8 cellular contexts compared by ENCODE assay signal in genomic region chr13:20525601-20526544, GRCh38. TPM values are rescaled to one million over a fixed set of nuclear protein-coding genes. Genes with fewer than 3 reads are reported as not detected.
DNase-seq lines count a peak whose midpoint lies in the region; ATAC-seq and TF ChIP-seq lines count a peak whose summit lies in the region.

TSS of gene CRYL1 (minus strand) at chr13:20525857. CDS start at chr13:20525794, 63 bp downstream.

- H3K4me1 ChIP-seq in HUES6 (ENCODE audit: control insufficient read depth, insufficient read depth, low read length) (peaks cover 17% of the 10 kb centered on the region), fibroblast of lung (ENCODE audit: control insufficient read depth, extremely low read depth, insufficient read depth, low read length) (no peaks in the 10 kb centered on the region)
- peaks cover 0 to 7% of the 10 kb centered on the region in 2 donors for H3K4me1 ChIP-seq in naive thymus-derived CD4-positive, alpha-beta T cell (ENCODE audit: control insufficient read depth in 2 of 2, insufficient read depth in 2 of 2, low read length in 2 of 2)

- no peak for TF ChIP-seq CTCF in fibroblast of lung (conservative IDR thresholded peaks at IDR 0.05 in 1 of 2, IDR thresholded peaks at IDR 0.05 in 1 of 2; ENCODE audit: low read depth in 1 of 2, low read length in 2 of 2)

- H3K27me3 Mint-ChIP-seq in activated T-helper 1 cell treated with anti-CD3 and anti-CD28 coated beads, Interleukin-12 subunit alpha, Interleukin-12 subunit beta, Interleukin-2, Interleukin-4 antibody, amounts not matched to agents 30 ng/mL and 10 ng/mL and 1 ng/mL, durations not matched to agents 14 hours and 24 hours and 36 hours (ENCODE audit: insufficient read depth), result peaks cover 1% of the 10 kb centered on the region
- H3K27me3 Mint-ChIP-seq in naive thymus-derived CD4-positive, alpha-beta T cell, result peaks cover 0 to 9% (median 0%) of the 10 kb centered on the region in 5 donors
- H3K27me3 Mint-ChIP-seq in stimulated activated memory B cell treated with anti-CD40 and anti-IgM and Interleukin-4, amounts not matched to agents 10 μg/mL and 1 μg/mL and 100 μg/mL, for 72 hours, result no peaks in the 10 kb centered on the region

- H3K4me2 ChIP-seq in fibroblast of lung (ENCODE audit: extremely low read depth, insufficient read depth, low read length), result peak within 1 kb of the TSS; percentile 99

- H3K27ac Mint-ChIP-seq in activated T-helper 1 cell treated with anti-CD3 and anti-CD28 coated beads, Interleukin-12 subunit alpha, Interleukin-12 subunit beta, Interleukin-2, Interleukin-4 antibody, amounts not matched to agents 30 ng/mL and 10 ng/mL and 1 ng/mL, durations not matched to agents 14 hours and 24 hours and 36 hours, result peak within 1 kb of the TSS; percentile 73
- peak within 1 kb of the TSS; percentile 66 to 96 (median 88) for H3K27ac Mint-ChIP-seq in naive thymus-derived CD4-positive, alpha-beta T cell
- H3K27ac Mint-ChIP-seq in stimulated activated memory B cell treated with anti-CD40 and anti-IgM and Interleukin-4, amounts not matched to agents 10 μg/mL and 1 μg/mL and 100 μg/mL, for 72 hours, result peak within 1 kb of the TSS; percentile 48

- ATAC-seq in GM21367 (IDR thresholded peaks at IDR 0.05; ENCODE audit: unreplicated experiment), result peak; percentile 69
- peak; percentile 92 for ATAC-seq in naive thymus-derived CD4-positive, alpha-beta T cell
- ATAC-seq in stimulated activated memory B cell treated with anti-CD40 and anti-IgM and Interleukin-4, amounts not matched to agents 10 μg/mL and 1 μg/mL and 100 μg/mL, for 72 hours, result peak; percentile 96

- H3K79me2 ChIP-seq in fibroblast of lung (ENCODE audit: control insufficient read depth, insufficient read depth, low read length), result peaks cover 5% of the 10 kb centered on the region

- no peaks in the 10 kb centered on the region for H3K36me3 Mint-ChIP-seq in activated T-helper 1 cell treated with anti-CD3 and anti-CD28 coated beads, Interleukin-12 subunit alpha, Interleukin-12 subunit beta, Interleukin-2, Interleukin-4 antibody, amounts not matched to agents 30 ng/mL and 10 ng/mL and 1 ng/mL, durations not matched to agents 14 hours and 24 hours and 36 hours (ENCODE audit: low read depth)
- H3K36me3 Mint-ChIP-seq in naive thymus-derived CD4-positive, alpha-beta T cell, result peaks cover 0 to 3% (median 0%) of the 10 kb centered on the region in 5 donors
- no peaks in the 10 kb centered on the region for H3K36me3 Mint-ChIP-seq in stimulated activated memory B cell treated with anti-CD40 and anti-IgM and Interleukin-4, amounts not matched to agents 10 μg/mL and 1 μg/mL and 100 μg/mL, for 72 hours

- H3K4me3 Mint-ChIP-seq in activated T-helper 1 cell treated with anti-CD3 and anti-CD28 coated beads, Interleukin-12 subunit alpha, Interleukin-12 subunit beta, Interleukin-2, Interleukin-4 antibody, amounts not matched to agents 30 ng/mL and 10 ng/mL and 1 ng/mL, durations not matched to agents 14 hours and 24 hours and 36 hours, result peak within 1 kb of the TSS; percentile 87
- H3K4me3 Mint-ChIP-seq in naive thymus-derived CD4-positive, alpha-beta T cell, result peak within 1 kb of the TSS; percentile 76 to 94 (median 87)
- peak within 1 kb of the TSS; percentile 76 for H3K4me3 Mint-ChIP-seq in stimulated activated memory B cell treated with anti-CD40 and anti-IgM and Interleukin-4, amounts not matched to agents 10 μg/mL and 1 μg/mL and 100 μg/mL, for 72 hours

- peaks cover 8% of the 10 kb centered on the region for H3K9me3 Mint-ChIP-seq in activated T-helper 1 cell treated with anti-CD3 and anti-CD28 coated beads, Interleukin-12 subunit alpha, Interleukin-12 subunit beta, Interleukin-2, Interleukin-4 antibody, amounts not matched to agents 30 ng/mL and 10 ng/mL and 1 ng/mL, durations not matched to agents 14 hours and 24 hours and 36 hours
- H3K9me3 Mint-ChIP-seq in naive thymus-derived CD4-positive, alpha-beta T cell, result peaks cover 0 to 7% (median 0%) of the 10 kb centered on the region in 11 donors
- no peaks in the 10 kb centered on the region for H3K9me3 Mint-ChIP-seq in stimulated activated memory B cell treated with anti-CD40 and anti-IgM and Interleukin-4, amounts not matched to agents 10 μg/mL and 1 μg/mL and 100 μg/mL, for 72 hours

- peak within 1 kb of the TSS; percentile 42 for H3K9ac ChIP-seq in HUES6 (ENCODE audit: low read length)
- H3K9ac ChIP-seq in fibroblast of lung (ENCODE audit: insufficient read depth, low read length), result peak within 1 kb of the TSS; percentile 69

- peak within 1 kb of the TSS; percentile 98 for H2AFZ ChIP-seq in fibroblast of lung (ENCODE audit: low read length)

- POLR2A ChIA-PET in naive thymus-derived CD4-positive, alpha-beta T cell (lab: Charles Lee), result interaction anchor here (1.0 to 2.1 kb wide), 3 partner anchors 41 to 376 kb away, joined by 3 to 14 read pairs (median 5); partner anchors contain the start of genes IFT88 and XPO4

- H3K4me3 ChIP-seq in HUES6 (ENCODE audit: low read depth, low read length) (peak within 1 kb of the TSS; percentile 66), fibroblast of lung (replicated peaks in 1 of 4; ENCODE audit: control extremely low read depth in 1 of 4, insufficient read depth in 1 of 4, low read depth in 3 of 4, low read length in 4 of 4) (peak within 1 kb of the TSS; percentile 64 to 91 (median 80))
- H3K4me3 ChIP-seq in naive thymus-derived CD4-positive, alpha-beta T cell (ENCODE audit: low read length), result peak within 1 kb of the TSS; percentile 68

- DNase-seq in COR-L47 (lab: John Stamatoyannopoulos, UW) (peak; percentile 75), RPMI7951 (ENCODE audit: low read depth) (peak; percentile 70), fibroblast of lung (ENCODE audit: low read depth in 2 of 2) (peak; percentile 52 to 62)
- DNase-seq in activated T-helper 1 cell treated with anti-CD3 and anti-CD28 coated beads, Interleukin-12 subunit alpha, Interleukin-12 subunit beta, Interleukin-2, Interleukin-4 antibody, amounts not matched to agents 30 ng/mL and 10 ng/mL and 1 ng/mL, durations not matched to agents 14 hours and 24 hours and 36 hours (ENCODE audit: low spot score), result peak; percentile 67
- peak; percentile 56 to 78 (median 68) for DNase-seq in naive thymus-derived CD4-positive, alpha-beta T cell

- no peaks in the 10 kb centered on the region for H3K36me3 ChIP-seq in HUES6 (ENCODE audit: control insufficient read depth, insufficient read depth, low read length)
- H3K36me3 ChIP-seq in fibroblast of lung (ENCODE audit: control insufficient read depth, insufficient read depth, low read length), result no peaks in the 10 kb centered on the region
- H3K36me3 ChIP-seq in naive thymus-derived CD4-positive, alpha-beta T cell (ENCODE audit: control insufficient read depth in 2 of 3, insufficient read depth in 3 of 3, low read length in 3 of 3), result no peaks in the 10 kb centered on the region

- H3K27me3 ChIP-seq in HUES6 (ENCODE audit: control insufficient read depth, insufficient read depth, low read length) (peaks cover 71% of the 10 kb centered on the region), fibroblast of lung (ENCODE audit: control insufficient read depth, insufficient read depth, low read length) (no peaks in the 10 kb centered on the region)
- H3K27me3 ChIP-seq in naive thymus-derived CD4-positive, alpha-beta T cell (ENCODE audit: control insufficient read depth in 2 of 2, insufficient read depth in 2 of 2, low read length in 2 of 2), result no peaks in the 10 kb centered on the region

- intact Hi-C loops in activated T-helper 1 cell treated with anti-CD3 and anti-CD28 coated beads, Interleukin-12 subunit alpha, Interleukin-12 subunit beta, Interleukin-2, Interleukin-4 antibody, amounts not matched to agents 30 ng/mL and 10 ng/mL and 1 ng/mL, durations not matched to agents 14 hours and 24 hours and 36 hours (cut with micrococcal nuclease), result loop anchor here (1.0 to 5.0 kb wide), 7 partner anchors 41 to 651 kb away; partner anchors contain the start of genes EEF1AKMT1, IFT88, IL17D and MRPL57
- intact Hi-C loops in naive thymus-derived CD4-positive, alpha-beta T cell (cut with micrococcal nuclease), result loop anchor here (1.0 to 10.0 kb wide), 10 partner anchors 31 to 1076 kb away; partner anchors contain the start of genes EEF1AKMT1 (in 2 of the 2), IFT88 (in 2 of the 2), IL17D (in 1 of the 2) and MICU2 (in 1 of the 2)

- H3K4me1 Mint-ChIP-seq in activated T-helper 1 cell treated with anti-CD3 and anti-CD28 coated beads, Interleukin-12 subunit alpha, Interleukin-12 subunit beta, Interleukin-2, Interleukin-4 antibody, amounts not matched to agents 30 ng/mL and 10 ng/mL and 1 ng/mL, durations not matched to agents 14 hours and 24 hours and 36 hours (ENCODE audit: low read depth), result peaks cover 38% of the 10 kb centered on the region
- H3K4me1 Mint-ChIP-seq in naive thymus-derived CD4-positive, alpha-beta T cell, result peaks cover 11 to 40% (median 25%) of the 10 kb centered on the region in 7 donors
- H3K4me1 Mint-ChIP-seq in stimulated activated memory B cell treated with anti-CD40 and anti-IgM and Interleukin-4, amounts not matched to agents 10 μg/mL and 1 μg/mL and 100 μg/mL, for 72 hours, result peaks cover 18% of the 10 kb centered on the region

- CTCF ChIA-PET in naive thymus-derived CD4-positive, alpha-beta T cell (lab: Charles Lee), result interaction anchor here (0.6 kb wide), 1 partner anchor 24 kb away, joined by 5 read pairs; no protein-coding TSS in a partner anchor

- 0 out of 2 replicates have a peak, but pooled peaks cover 1% of the 10 kb centered on the region for H3K9me3 ChIP-seq in HUES6 (ENCODE audit: control insufficient read depth, insufficient read depth, low read depth, low read length)
- H3K9me3 ChIP-seq in fibroblast of lung (ENCODE audit: control insufficient read depth, insufficient read depth, low read depth, low read length), result no peaks in the 10 kb centered on the region
- H3K9me3 ChIP-seq in naive thymus-derived CD4-positive, alpha-beta T cell (ENCODE audit: control insufficient read depth in 2 of 3, low read length in 3 of 3), result no peaks in the 10 kb centered on the region

- H4K20me1 ChIP-seq in fibroblast of lung (ENCODE audit: control insufficient read depth, extremely low read depth, insufficient read depth, low read length), result no peaks in the 10 kb centered on the region

- H3K27ac ChIP-seq in HUES6 (ENCODE audit: low read depth, low read length) (no peak within 1 kb of the TSS), fibroblast of lung (ENCODE audit: insufficient read depth, low read length) (peak within 1 kb of the TSS; percentile 80)
- peak within 1 kb of the TSS; percentile 65 for H3K27ac ChIP-seq in naive thymus-derived CD4-positive, alpha-beta T cell (ENCODE audit: low read depth, low read length)

RNA-seq across cellular contexts. Expression of gene CRYL1, which starts in this region (rescaled TPM):
- 11.5 and 13.5 TPM in 2 replicates for total RNA-seq in RPMI7951 (2014; rRNA removed; shearing (Covaris generic))
- 3.9 and 5.6 TPM in 2 replicates for total RNA-seq in activated T-helper 1 cell treated with anti-CD3 and anti-CD28 coated beads, Interleukin-12 subunit alpha, Interleukin-12 subunit beta, Interleukin-2, Interleukin-4 antibody, amounts not matched to agents 30 ng/mL and 10 ng/mL and 1 ng/mL, durations not matched to agents 14 hours and 24 hours and 36 hours
- total RNA-seq in fibroblast of lung, result 16.9 and 20.1 TPM in 2 replicates
- polyA plus RNA-seq in fibroblast of lung, result 18.3 and 27.4 TPM in 2 replicates
- polyA plus RNA-seq in fibroblast of lung (2012), result 11.7 and 18.5 TPM in 2 replicates
- polyA minus RNA-seq in fibroblast of lung (ENCODE audit: low replicate concordance), result 17.8 and 23.5 TPM in 2 replicates
- 10 to 100 TPM; 12.3 to 21.2 (median 16.3) TPM for total RNA-seq in naive thymus-derived CD4-positive, alpha-beta T cell
- polyA plus RNA-seq in naive thymus-derived CD4-positive, alpha-beta T cell, result 10 to 100 TPM; 32.4 to 44.1 TPM
